34 cellular contexts compared by ENCODE assay signal in genomic region chr22:27046126-27046525, GRCh38.
DNase-seq lines count a peak whose midpoint lies in the region; FAIRE-seq and TF ChIP-seq lines count a peak whose summit lies in the region.
"Had no signal": no experiment of that assay in that cellular context is flagged by ENCODE, and none has a peak within 500 bp of the region (broad histone marks: within the 10 kb centered on the region; RNA-seq: fewer than 3 reads in every experiment).

No MANE protein-coding gene starts in this region.

- H4K20me1 ChIP-seq in Karpas-422 (ENCODE audit: insufficient read depth, low read depth, low read length) (no peaks in the 10 kb centered on the region), astrocyte (ENCODE audit: insufficient read depth, low read length) (no peaks in the 10 kb centered on the region), neural progenitor cell (ENCODE audit: low read depth) (no peaks in the 10 kb centered on the region)

- no peaks in the 10 kb centered on the region for H3K9me3 Mint-ChIP-seq in astrocyte (ENCODE audit: unreplicated experiment)
- peaks cover 2% of the 10 kb centered on the region for H3K9me3 Mint-ChIP-seq in neural progenitor cell
- no peaks in the 10 kb centered on the region for H3K9me3 Mint-ChIP-seq in progenitor cell of endocrine pancreas (ENCODE audit: low read depth)
- H3K9me3 Mint-ChIP-seq: activated naive CD4-positive, alpha-beta T cell treated with anti-CD3 and anti-CD28 coated beads, Interleukin-2, amount 10 ng/mL, durations not matched to agents 7 days and 5 days; activated T-helper 1 cell treated with anti-CD3 and anti-CD28 coated beads, Interleukin-12 subunit alpha, Interleukin-12 subunit beta, Interleukin-2, Interleukin-4 antibody, amounts not matched to agents 30 ng/mL and 10 ng/mL and 1 ng/mL, durations not matched to agents 14 hours and 24 hours and 36 hours had no signal

- H3K4me1 ChIP-seq in Karpas-422 (ENCODE audit: low read length) = no peaks in the 10 kb centered on the region
- H3K4me1 ChIP-seq in astrocyte (ENCODE audit: insufficient read depth, low read length) = peaks cover 11% of the 10 kb centered on the region
- no peaks in the 10 kb centered on the region for H3K4me1 ChIP-seq in neural progenitor cell
- H3K4me1 ChIP-seq in small intestine (ENCODE audit: control insufficient read depth in 2 of 2, insufficient read depth in 1 of 2, low read depth in 1 of 2, low read length in 1 of 2) = no peaks in the 10 kb centered on the region
- H3K4me1 ChIP-seq: psoas muscle, sigmoid colon, testis, vagina had no signal

- DNase-seq in NCI-H1092 treated with DMSO at 0.1 percent for 48 hours (lab: John Stamatoyannopoulos, UW) (peak; percentile 8), NCI-H1092 (lab: John Stamatoyannopoulos, UW) (no peak), Karpas-422 (peak; percentile 43), NCI-H345 treated with DMSO at 0.1 percent for 48 hours (lab: John Stamatoyannopoulos, UW; ENCODE audit: unreplicated experiment) (peak; percentile 69), astrocyte (ENCODE audit: low read depth) (no peak), neural progenitor cell (ENCODE audit: low spot score) (no peak), small intestine (no peak), progenitor cell of endocrine pancreas (ENCODE audit: low spot score, unreplicated experiment) (no peak)
- DNase-seq: activated CD8-positive, alpha-beta memory T cell treated with anti-CD3 and anti-CD28 coated beads, Interleukin-2, amount 50 U/mL, for 4 hours; activated naive CD4-positive, alpha-beta T cell treated with anti-CD3 and anti-CD28 coated beads, Interleukin-2, amount 10 ng/mL, durations not matched to agents 7 days and 5 days; brain microvascular endothelial cell; effector CD8-positive, alpha-beta T cell; EL; glutamatergic neuron; kidney; MV-4-11; naive B cell; NK-92 treated with Interleukin-12 subunit alpha and Interleukin-12 subunit beta, amount 100 ng/mL, for 24 hours; PC-3; psoas muscle; SHP77; sigmoid colon; stimulated activated naive CD4-positive, alpha-beta T cell treated with Interleukin-2 at 50 U/mL for 16 hours; T1000; testis had no signal

- no peaks in the 10 kb centered on the region for H3K79me2 ChIP-seq in Karpas-422 (ENCODE audit: low read length)
- H3K79me2 ChIP-seq in astrocyte (ENCODE audit: insufficient read depth, low read length) = no peaks in the 10 kb centered on the region
- H3K79me2 ChIP-seq in neural progenitor cell (ENCODE audit: low read depth) = no peaks in the 10 kb centered on the region

- H3K9ac ChIP-seq in Karpas-422 (ENCODE audit: low read length) = no peak overlapping the region
- H3K9ac ChIP-seq in astrocyte (ENCODE audit: low read length) = no peak overlapping the region
- no peak overlapping the region for H3K9ac ChIP-seq in neural progenitor cell

- H3K27ac Mint-ChIP-seq in astrocyte (ENCODE audit: unreplicated experiment) (no peak overlapping the region), neural progenitor cell (no peak overlapping the region), progenitor cell of endocrine pancreas (no peak overlapping the region)
- H3K27ac Mint-ChIP-seq: activated naive CD4-positive, alpha-beta T cell treated with anti-CD3 and anti-CD28 coated beads, Interleukin-2, amount 10 ng/mL, durations not matched to agents 7 days and 5 days; activated T-helper 1 cell treated with anti-CD3 and anti-CD28 coated beads, Interleukin-12 subunit alpha, Interleukin-12 subunit beta, Interleukin-2, Interleukin-4 antibody, amounts not matched to agents 30 ng/mL and 10 ng/mL and 1 ng/mL, durations not matched to agents 14 hours and 24 hours and 36 hours; CD14-positive monocyte; mesothelial cell of epicardium; naive B cell; WTC11 had no signal

- H3K9me3 ChIP-seq in Karpas-422 (ENCODE audit: low read length) = peaks cover 3% of the 10 kb centered on the region; the same call in 1 of the 2 replicates
- no peaks in the 10 kb centered on the region for H3K9me3 ChIP-seq in astrocyte (ENCODE audit: insufficient read depth, low read depth, low read length)
- no peaks in the 10 kb centered on the region for H3K9me3 ChIP-seq in neural progenitor cell (ENCODE audit: low read depth)
- H3K9me3 ChIP-seq in small intestine (ENCODE audit: control insufficient read depth, low read depth) = no peaks in the 10 kb centered on the region
- H3K9me3 ChIP-seq: psoas muscle, sigmoid colon, testis, vagina had no signal

- no peak overlapping the region for H3K4me3 ChIP-seq in Karpas-422 (ENCODE audit: low read length)
- H3K4me3 ChIP-seq in astrocyte (ENCODE audit: insufficient read depth, low read depth, low read length) = no peak overlapping the region
- H3K4me3 ChIP-seq in neural progenitor cell = no peak overlapping the region
- no peak overlapping the region for H3K4me3 ChIP-seq in small intestine (ENCODE audit: low read depth in 1 of 2, low read length in 2 of 2)
- H3K4me3 ChIP-seq: psoas muscle, sigmoid colon, testis, vagina had no signal

- no peak overlapping the region for H3K4me3 Mint-ChIP-seq in astrocyte (ENCODE audit: unreplicated experiment)
- H3K4me3 Mint-ChIP-seq in neural progenitor cell = no peak overlapping the region
- H3K4me3 Mint-ChIP-seq in progenitor cell of endocrine pancreas (ENCODE audit: low read depth) = no peak overlapping the region
- H3K4me3 Mint-ChIP-seq: activated naive CD4-positive, alpha-beta T cell treated with anti-CD3 and anti-CD28 coated beads, Interleukin-2, amount 10 ng/mL, durations not matched to agents 7 days and 5 days; activated T-helper 1 cell treated with anti-CD3 and anti-CD28 coated beads, Interleukin-12 subunit alpha, Interleukin-12 subunit beta, Interleukin-2, Interleukin-4 antibody, amounts not matched to agents 30 ng/mL and 10 ng/mL and 1 ng/mL, durations not matched to agents 14 hours and 24 hours and 36 hours; CD14-positive monocyte; mesothelial cell of epicardium; naive B cell; WTC11 had no signal

- H3K27me3 ChIP-seq in Karpas-422 (ENCODE audit: low read length) (no peaks in the 10 kb centered on the region), astrocyte (ENCODE audit: insufficient read depth, low read length) (no peaks in the 10 kb centered on the region), neural progenitor cell (no peaks in the 10 kb centered on the region), small intestine (ENCODE audit: control insufficient read depth in 2 of 2, insufficient read depth in 2 of 2, low read length in 2 of 2) (no peaks in the 10 kb centered on the region)
- H3K27me3 ChIP-seq: brain microvascular endothelial cell, sigmoid colon, testis, vagina had no signal

- H2AFZ ChIP-seq in Karpas-422 (ENCODE audit: low read length) = no peak overlapping the region
- H2AFZ ChIP-seq in astrocyte (ENCODE audit: low read depth, low read length) = no peak overlapping the region
- H2AFZ ChIP-seq in neural progenitor cell (replicated peaks) = no peak overlapping the region

- H3K9me2 ChIP-seq in Karpas-422 (replicated peaks; ENCODE audit: insufficient read depth, low read length) = no peaks in the 10 kb centered on the region

- H3K4me1 Mint-ChIP-seq in astrocyte (ENCODE audit: low read depth, unreplicated experiment) = peaks cover 13% of the 10 kb centered on the region
- peaks cover 41% of the 10 kb centered on the region for H3K4me1 Mint-ChIP-seq in neural progenitor cell
- peaks cover 12% of the 10 kb centered on the region for H3K4me1 Mint-ChIP-seq in progenitor cell of endocrine pancreas (ENCODE audit: low read depth)
- H3K4me1 Mint-ChIP-seq: activated naive CD4-positive, alpha-beta T cell treated with anti-CD3 and anti-CD28 coated beads, Interleukin-2, amount 10 ng/mL, durations not matched to agents 7 days and 5 days; CD14-positive monocyte; naive B cell had no signal

- H3K36me3 ChIP-seq in Karpas-422 (ENCODE audit: insufficient read depth, low read length) (no peaks in the 10 kb centered on the region), astrocyte (ENCODE audit: insufficient read depth, low read length) (no peaks in the 10 kb centered on the region), neural progenitor cell (no peaks in the 10 kb centered on the region), small intestine (ENCODE audit: control insufficient read depth in 2 of 2, insufficient read depth in 2 of 2, low read length in 2 of 2) (no peaks in the 10 kb centered on the region)
- H3K36me3 ChIP-seq: brain microvascular endothelial cell, sigmoid colon, vagina had no signal

- FAIRE-seq in astrocyte (lab: Jason Lieb, UNC) (no peak), small intestine (lab: Jason Lieb, UNC) (no peak)
- FAIRE-seq: colon, GM12891, kidney had no signal

- no peaks in the 10 kb centered on the region for H3F3A ChIP-seq in neural progenitor cell (ENCODE audit: low read depth)

- H3K27me3 Mint-ChIP-seq in astrocyte (ENCODE audit: low read depth, unreplicated experiment) (peaks cover 7% of the 10 kb centered on the region), neural progenitor cell (ENCODE audit: insufficient read depth, low read depth) (peaks cover 9% of the 10 kb centered on the region), progenitor cell of endocrine pancreas (peaks cover 23% of the 10 kb centered on the region)
- H3K27me3 Mint-ChIP-seq: activated naive CD4-positive, alpha-beta T cell treated with anti-CD3 and anti-CD28 coated beads, Interleukin-2, amount 10 ng/mL, durations not matched to agents 7 days and 5 days had no signal

- TF ChIP-seq CTCF in astrocyte (IDR thresholded peaks at IDR 0.05; ENCODE audit: insufficient read depth, low read depth, low read length) (no peak), neural progenitor cell (IDR thresholded peaks at IDR 0.05) (no peak), progenitor cell of endocrine pancreas (IDR thresholded peaks at IDR 0.05; ENCODE audit: unreplicated experiment) (no peak)

- peaks cover 2% of the 10 kb centered on the region for H3K36me3 Mint-ChIP-seq in astrocyte (ENCODE audit: low read depth, unreplicated experiment)
- H3K36me3 Mint-ChIP-seq in neural progenitor cell = no peaks in the 10 kb centered on the region
- no peaks in the 10 kb centered on the region for H3K36me3 Mint-ChIP-seq in progenitor cell of endocrine pancreas (ENCODE audit: insufficient read depth)
- H3K36me3 Mint-ChIP-seq: activated naive CD4-positive, alpha-beta T cell treated with anti-CD3 and anti-CD28 coated beads, Interleukin-2, amount 10 ng/mL, durations not matched to agents 7 days and 5 days; CD14-positive monocyte; mesothelial cell of epicardium; naive B cell had no signal

- H3K27ac ChIP-seq in Karpas-422 (ENCODE audit: low read length) (no peak overlapping the region), astrocyte (ENCODE audit: low read depth, low read length) (no peak overlapping the region), neural progenitor cell (no peak overlapping the region), small intestine (ENCODE audit: low read depth in 1 of 2, low read length in 1 of 2) (no peak overlapping the region)
- H3K27ac ChIP-seq: 22Rv1, brain microvascular endothelial cell, HL-60, psoas muscle, sigmoid colon, testis, vagina had no signal

- 25 to 45% (median 39%) methylated on average over 1 of the region's 1 CpG for WGBS in small intestine, 3 donors

- H3K4me2 ChIP-seq in Karpas-422 (ENCODE audit: low read depth, low read length, poor library complexity, severe bottlenecking) (no peak overlapping the region), astrocyte (ENCODE audit: low read length) (peak overlapping the region; percentile 62), neural progenitor cell (no peak overlapping the region)

Comparison
In these comparisons a context has a peak if more than half of its experiments do, and no peak if none do; other contexts are left out.
1. DNase-seq: peak in NCI-H1092 treated with DMSO at 0.1 percent for 48 hours (single experiment), Karpas-422 (single experiment) and NCI-H345 treated with DMSO at 0.1 percent for 48 hours (single experiment); none in NCI-H1092 (single experiment), astrocyte (single experiment), neural progenitor cell (single experiment), small intestine (single experiment) and progenitor cell of endocrine pancreas (single experiment).